9 cellular contexts compared by ENCODE assay signal in the genomic region with DNA sequence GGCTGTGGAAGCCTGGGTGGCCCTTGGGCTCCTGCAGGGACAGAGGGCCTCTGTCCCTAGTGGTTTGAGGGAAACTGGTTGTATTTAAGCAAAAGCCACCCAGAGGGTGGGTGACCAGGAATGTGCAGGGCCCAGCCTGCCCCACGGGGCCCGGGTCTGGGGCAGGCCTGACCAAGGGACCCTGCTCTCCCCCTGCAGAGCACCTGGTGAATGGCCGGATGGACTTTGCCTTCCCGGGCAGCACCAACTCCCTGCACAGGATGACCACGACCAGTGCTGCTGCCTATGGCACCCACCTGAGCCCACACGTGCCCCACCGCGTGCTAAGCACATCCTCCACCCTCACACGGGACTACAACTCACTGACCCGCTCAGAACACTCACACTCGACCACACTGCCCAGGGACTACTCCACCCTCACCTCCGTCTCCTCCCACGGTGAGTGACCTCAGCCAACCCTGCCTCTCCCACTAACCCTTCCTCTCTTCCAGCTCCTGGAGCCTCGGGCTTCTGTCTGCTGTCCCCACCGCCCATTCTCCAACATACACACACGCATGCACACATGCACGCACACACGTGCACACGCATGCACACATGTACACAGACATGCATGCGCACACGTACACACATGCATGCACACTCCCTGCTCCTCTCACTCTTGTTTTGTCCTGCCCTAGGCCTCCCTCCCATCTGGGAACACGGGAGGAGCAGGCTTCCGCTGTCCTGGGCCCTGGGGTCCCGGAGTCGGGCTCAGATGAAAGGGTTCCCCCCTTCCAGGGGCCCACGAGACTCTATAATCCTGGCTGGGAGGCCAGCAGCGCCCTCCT. TPM values are rescaled to one million over a fixed set of nuclear protein-coding genes. Genes with fewer than 3 reads are reported as not detected.
DNase-seq lines count a peak whose midpoint lies in the region; ATAC-seq and TF ChIP-seq lines count a peak whose summit lies in the region.
"Had no signal": no experiment of that assay in that cellular context is flagged by ENCODE, and none has a peak within 500 bp of the region (broad histone marks: within the 10 kb centered on the region; RNA-seq: fewer than 3 reads in every experiment).

No MANE protein-coding gene starts in this region.

- peaks cover 7% of the 10 kb centered on the region for H3K27me3 Mint-ChIP-seq in endothelial cell (ENCODE audit: unreplicated experiment)

- no peaks in the 10 kb centered on the region for H3K79me2 ChIP-seq in OCI-LY7 (ENCODE audit: insufficient read depth, low read depth, low read length)

- H3K4me2 ChIP-seq in OCI-LY7 (ENCODE audit: low read length) = peak overlapping the region; percentile 77
- H3K4me2 ChIP-seq: A549 had no signal

- no peak for ATAC-seq in GM18873 (IDR thresholded peaks at IDR 0.05; ENCODE audit: low FRiP score, unreplicated experiment)

- H3K4me1 ChIP-seq in OCI-LY7 (ENCODE audit: insufficient read depth, low read length, poor library complexity, severe bottlenecking) = peaks cover 30% of the 10 kb centered on the region
- H3K4me1 ChIP-seq in skeletal muscle tissue (ENCODE audit: control insufficient read depth in 3 of 3, insufficient read depth in 3 of 3, low read length in 3 of 3) = peaks cover 13 to 20% (median 17%) of the 10 kb centered on the region in 3 donors

- peaks cover 3% of the 10 kb centered on the region for H3K36me3 Mint-ChIP-seq in endothelial cell (ENCODE audit: low read depth, unreplicated experiment)

- H3K9ac ChIP-seq in skeletal muscle tissue (ENCODE audit: low read depth in 1 of 3, low read length in 3 of 3) = peak overlapping the region; percentile 20 to 66 (median 56)

- no peaks in the 10 kb centered on the region for H3K27me3 ChIP-seq in skeletal muscle tissue (ENCODE audit: control insufficient read depth in 3 of 3, insufficient read depth in 3 of 3, low read length in 3 of 3)

- peak overlapping the region; percentile 84; the same call in 1 of the 2 replicates for H2AFZ ChIP-seq in OCI-LY7 (ENCODE audit: low read length)

- H3K4me1 Mint-ChIP-seq in endothelial cell (ENCODE audit: unreplicated experiment) = peaks cover 9% of the 10 kb centered on the region

- H3K36me3 ChIP-seq in OCI-LY7 (ENCODE audit: insufficient read depth, low read length) (no peaks in the 10 kb centered on the region), skeletal muscle tissue (ENCODE audit: control insufficient read depth in 3 of 3, insufficient read depth in 3 of 3, low read length in 3 of 3) (peaks cover 0 to 5% (median 0%) of the 10 kb centered on the region in 3 donors)

- H3K4me3 Mint-ChIP-seq in endothelial cell (ENCODE audit: unreplicated experiment) = peak overlapping the region; percentile 39

- no peaks in the 10 kb centered on the region for H3K9me2 ChIP-seq in OCI-LY7 (ENCODE audit: insufficient read depth, low read length)

- DNase-seq in NCI-H82 (lab: John Stamatoyannopoulos, UW) = peak; percentile 25
- DNase-seq in NCI-H82 treated with DMSO at 0.1 percent for 48 hours (lab: John Stamatoyannopoulos, UW; ENCODE audit: unreplicated experiment) = no peak
- DNase-seq in OCI-LY7 (ENCODE audit: low spot score) = no peak
- no peak for DNase-seq in endothelial cell (ENCODE audit: low spot score)
- no peak for DNase-seq in cerebellum (ENCODE audit: low spot score)
- no peak for DNase-seq in RKO (ENCODE audit: low spot score)

- H3K4me3 ChIP-seq in OCI-LY7 (ENCODE audit: low read depth, low read length, poor library complexity, severe bottlenecking) = peak overlapping the region; percentile 67
- peak overlapping the region in 2 of 3 donors; percentile 41 to 46 for H3K4me3 ChIP-seq in skeletal muscle tissue (ENCODE audit: low read length in 3 of 3)
- H3K4me3 ChIP-seq: A549 had no signal

- no peaks in the 10 kb centered on the region for H3K9me3 Mint-ChIP-seq in endothelial cell (ENCODE audit: unreplicated experiment)

- H4K20me1 ChIP-seq in OCI-LY7 (ENCODE audit: insufficient read depth, low read length) = no peaks in the 10 kb centered on the region

- BruUV-seq in OCI-LY7 (replicated peaks; lab: Mats Ljungman, UMichigan) = no TSS peak

- H3K9me3 ChIP-seq in OCI-LY7 (ENCODE audit: low read length) = no peaks in the 10 kb centered on the region
- no peaks in the 10 kb centered on the region for H3K9me3 ChIP-seq in skeletal muscle tissue (ENCODE audit: control insufficient read depth in 3 of 3, low read length in 3 of 3)
- H3K9me3 ChIP-seq: A549 had no signal

- intact Hi-C loops in OCI-LY7 (cut with micrococcal nuclease; ENCODE audit: unreplicated experiment) = loop anchor here (5.0 kb wide), 2 partner anchors 93 to 327 kb away; no protein-coding TSS in a partner anchor

- POLR2A ChIA-PET in OCI-LY7 (lab: Charles Lee) = interaction anchor here (1.1 to 1.4 kb wide), 2 partner anchors 8 to 17 kb away, joined by 4 to 5 read pairs; no protein-coding TSS in a partner anchor

- TF ChIP-seq CTCF in OCI-LY7 (conservative IDR thresholded peaks at IDR 0.05; ENCODE audit: low read length) = no peak
- TF ChIP-seq CTCF in endothelial cell (IDR thresholded peaks at IDR 0.05; ENCODE audit: unreplicated experiment) = no peak

- H3K27ac Mint-ChIP-seq in endothelial cell (ENCODE audit: unreplicated experiment) = no peak overlapping the region

- CTCF ChIA-PET in OCI-LY7 (lab: Charles Lee; ENCODE audit: unreplicated experiment) = interaction anchor here (1.1 to 2.5 kb wide), 3 partner anchors 10 to 298 kb away, joined by 6 to 15 read pairs (median 6); a partner anchor contains a TSS

- H3K27ac ChIP-seq in OCI-LY7 (ENCODE audit: low read depth, low read length, poor library complexity, severe bottlenecking) (no peak overlapping the region), skeletal muscle tissue (ENCODE audit: low read depth, low read length) (no peak overlapping the region)
- H3K27ac ChIP-seq: A549 had no signal

RNA-seq across cellular contexts. Expression of a gene that starts 10.4 kb away (rescaled TPM):
- total RNA-seq in OCI-LY7 (2014; rRNA removed; shearing (Covaris generic)) = 88.2 and 99.4 TPM in 2 replicates
- 74.8 and 76.5 TPM in 2 replicates for total RNA-seq in OCI-LY7 (2022)
- total RNA-seq in endothelial cell (ENCODE audit: unreplicated experiment) = 18.0 TPM
- total RNA-seq in skeletal muscle tissue = 29.2 TPM
- total RNA-seq in cerebellum = 6.8 TPM

RNA-seq across cellular contexts. Expression of a gene that starts 30.0 kb away (rescaled TPM):
- total RNA-seq in OCI-LY7 (2014; rRNA removed; shearing (Covaris generic)) = 41.5 and 44.0 TPM in 2 replicates
- 67.6 and 77.3 TPM in 2 replicates for total RNA-seq in OCI-LY7 (2022)
- total RNA-seq in endothelial cell (ENCODE audit: unreplicated experiment) = 28.8 TPM
- 15.7 TPM for total RNA-seq in skeletal muscle tissue
- 72.0 TPM for total RNA-seq in cerebellum

RNA-seq across cellular contexts. Expression of a gene that starts 33.3 kb away (rescaled TPM):
- total RNA-seq in OCI-LY7 (2014; rRNA removed; shearing (Covaris generic)) = 0.66 and 2.0 TPM in 2 replicates
- total RNA-seq in OCI-LY7 (2022) (1.9 and 3.9 TPM in 2 replicates), endothelial cell (ENCODE audit: unreplicated experiment) (0.54 TPM), skeletal muscle tissue (3.1 TPM), cerebellum (2.1 TPM)
